ENCODE assay signal across 1 cellular context in the genomic region with DNA sequence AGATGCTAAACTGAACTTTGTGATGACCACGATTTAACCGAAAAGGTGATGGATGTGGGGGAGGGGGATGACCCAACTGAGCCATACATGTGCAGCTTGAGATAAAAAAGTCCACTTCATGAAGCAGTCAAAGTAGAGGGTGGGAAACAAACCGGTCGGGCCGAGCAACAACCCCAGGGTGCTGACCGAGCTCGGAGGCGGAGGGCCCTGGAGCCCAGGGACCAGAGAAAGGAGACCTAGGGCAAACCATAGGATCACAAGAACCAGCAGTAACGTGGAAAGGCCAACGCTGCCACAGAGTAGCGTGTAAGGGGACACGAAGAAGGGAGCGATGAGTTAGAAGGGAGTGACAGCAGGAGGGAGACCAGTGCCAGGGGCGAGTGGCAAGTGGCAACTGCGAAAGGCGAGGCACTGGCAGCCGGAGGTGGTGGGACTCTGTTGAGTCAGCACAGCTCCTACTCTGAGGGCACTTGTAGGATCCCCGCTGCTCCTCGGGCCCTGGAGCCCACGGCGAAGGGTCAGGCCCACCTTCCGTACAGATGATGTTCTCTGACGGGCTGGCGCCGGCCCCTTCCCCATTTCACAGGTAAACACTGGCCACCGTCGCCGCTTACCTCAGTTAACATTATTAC.
TF ChIP-seq lines count a peak whose summit lies in the region.

No MANE protein-coding gene starts in this region.

TF ChIP-seq in K562, 482 proteins besides CTCF, POLR2A, EP300 and RAD21 (continued from another document and continues in another):
- TF ChIP-seq JUNB (CRISPR knock-in tag; conservative IDR thresholded peaks at IDR 0.05) (no peak), NUFIP1 (IDR thresholded peaks at IDR 0.05; ENCODE audit: partially characterized antibody) (no peak), SMAD3 (CRISPR knock-in tag; conservative IDR thresholded peaks at IDR 0.05) (no peak), TCF7 (IDR thresholded peaks at IDR 0.05; ENCODE audit: borderline replicate concordance) (no peak), RFX1 (IDR thresholded peaks at IDR 0.05) (no peak), ZNF12 (CRISPR knock-in tag; IDR thresholded peaks at IDR 0.05) (no peak), HDGF (IDR thresholded peaks at IDR 0.05) (no peak), ZNF830 (CRISPR knock-in tag; IDR thresholded peaks at IDR 0.05) (no peak), NFE2 (IDR thresholded peaks at IDR 0.05; ENCODE audit: low read depth) (no peak), NFIX (CRISPR knock-in tag; IDR thresholded peaks at IDR 0.05; ENCODE audit: low read depth) (no peak), ZC3H8 (IDR thresholded peaks at IDR 0.05) (no peak), NR1H2 (CRISPR knock-in tag; IDR thresholded peaks at IDR 0.05) (no peak), CBX3 (IDR thresholded peaks at IDR 0.05; ENCODE audit: borderline replicate concordance in 1 of 2, low read length in 2 of 2) (0 out of 3 replicates have a peak, but pooled peaks of 1 of the 2 experiments have one; percentile 19), KAT8 (IDR thresholded peaks at IDR 0.05; ENCODE audit: low read depth) (no peak), HOXB6 (CRISPR knock-in tag; IDR thresholded peaks at IDR 0.05; ENCODE audit: borderline replicate concordance) (no peak), SAFB2 (IDR thresholded peaks at IDR 0.05; ENCODE audit: borderline replicate concordance, low read depth, low read length, severe bottlenecking) (no peak), MEF2A (IDR thresholded peaks at IDR 0.05; ENCODE audit: control insufficient read depth, low read depth, low read length) (no peak), ZNF586 (CRISPR knock-in tag; conservative IDR thresholded peaks at IDR 0.05) (no peak), PHF8 (IDR thresholded peaks at IDR 0.05; ENCODE audit: borderline replicate concordance, low read length) (no peak), TAL1 (IDR thresholded peaks at IDR 0.05) (peak; percentile 56; the same call in 1 of the 2 replicates), CCNT2 (IDR thresholded peaks at IDR 0.05; ENCODE audit: borderline replicate concordance, extremely low read depth, insufficient read length, low read depth, low read length) (no peak), RHOXF2B (CRISPR knock-in tag; conservative IDR thresholded peaks at IDR 0.05) (no peak), SAP30 (IDR thresholded peaks at IDR 0.05; ENCODE audit: borderline replicate concordance, insufficient read depth, low read depth, low read length, poor library complexity, severe bottlenecking) (no peak)
- TF ChIP-seq, protein P1, sequence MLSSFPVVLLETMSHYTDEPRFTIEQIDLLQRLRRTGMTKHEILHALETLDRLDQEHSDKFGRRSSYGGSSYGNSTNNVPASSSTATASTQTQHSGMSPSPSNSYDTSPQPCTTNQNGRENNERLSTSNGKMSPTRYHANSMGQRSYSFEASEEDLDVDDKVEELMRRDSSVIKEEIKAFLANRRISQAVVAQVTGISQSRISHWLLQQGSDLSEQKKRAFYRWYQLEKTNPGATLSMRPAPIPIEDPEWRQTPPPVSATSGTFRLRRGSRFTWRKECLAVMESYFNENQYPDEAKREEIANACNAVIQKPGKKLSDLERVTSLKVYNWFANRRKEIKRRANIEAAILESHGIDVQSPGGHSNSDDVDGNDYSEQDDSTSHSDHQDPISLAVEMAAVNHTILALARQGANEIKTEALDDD (IDR thresholded peaks at IDR 0.05), result no peak; the same call in 1 of the 2 replicates
- TF ChIP-seq, protein P2, sequence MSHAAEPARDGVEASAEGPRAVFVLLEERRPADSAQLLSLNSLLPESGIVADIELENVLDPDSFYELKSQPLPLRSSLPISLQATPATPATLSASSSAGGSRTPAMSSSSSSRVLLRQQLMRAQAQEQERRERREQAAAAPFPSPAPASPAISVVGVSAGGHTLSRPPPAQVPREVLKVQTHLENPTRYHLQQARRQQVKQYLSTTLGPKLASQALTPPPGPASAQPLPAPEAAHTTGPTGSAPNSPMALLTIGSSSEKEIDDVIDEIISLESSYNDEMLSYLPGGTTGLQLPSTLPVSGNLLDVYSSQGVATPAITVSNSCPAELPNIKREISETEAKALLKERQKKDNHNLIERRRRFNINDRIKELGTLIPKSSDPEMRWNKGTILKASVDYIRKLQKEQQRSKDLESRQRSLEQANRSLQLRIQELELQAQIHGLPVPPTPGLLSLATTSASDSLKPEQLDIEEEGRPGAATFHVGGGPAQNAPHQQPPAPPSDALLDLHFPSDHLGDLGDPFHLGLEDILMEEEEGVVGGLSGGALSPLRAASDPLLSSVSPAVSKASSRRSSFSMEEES (CRISPR knock-in tag; IDR thresholded peaks at IDR 0.05), result no peak
- TF ChIP-seq, protein P3, sequence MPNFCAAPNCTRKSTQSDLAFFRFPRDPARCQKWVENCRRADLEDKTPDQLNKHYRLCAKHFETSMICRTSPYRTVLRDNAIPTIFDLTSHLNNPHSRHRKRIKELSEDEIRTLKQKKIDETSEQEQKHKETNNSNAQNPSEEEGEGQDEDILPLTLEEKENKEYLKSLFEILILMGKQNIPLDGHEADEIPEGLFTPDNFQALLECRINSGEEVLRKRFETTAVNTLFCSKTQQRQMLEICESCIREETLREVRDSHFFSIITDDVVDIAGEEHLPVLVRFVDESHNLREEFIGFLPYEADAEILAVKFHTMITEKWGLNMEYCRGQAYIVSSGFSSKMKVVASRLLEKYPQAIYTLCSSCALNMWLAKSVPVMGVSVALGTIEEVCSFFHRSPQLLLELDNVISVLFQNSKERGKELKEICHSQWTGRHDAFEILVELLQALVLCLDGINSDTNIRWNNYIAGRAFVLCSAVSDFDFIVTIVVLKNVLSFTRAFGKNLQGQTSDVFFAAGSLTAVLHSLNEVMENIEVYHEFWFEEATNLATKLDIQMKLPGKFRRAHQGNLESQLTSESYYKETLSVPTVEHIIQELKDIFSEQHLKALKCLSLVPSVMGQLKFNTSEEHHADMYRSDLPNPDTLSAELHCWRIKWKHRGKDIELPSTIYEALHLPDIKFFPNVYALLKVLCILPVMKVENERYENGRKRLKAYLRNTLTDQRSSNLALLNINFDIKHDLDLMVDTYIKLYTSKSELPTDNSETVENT (CRISPR knock-in tag; IDR thresholded peaks at IDR 0.05), result no peak
- TF ChIP-seq, protein P4, sequence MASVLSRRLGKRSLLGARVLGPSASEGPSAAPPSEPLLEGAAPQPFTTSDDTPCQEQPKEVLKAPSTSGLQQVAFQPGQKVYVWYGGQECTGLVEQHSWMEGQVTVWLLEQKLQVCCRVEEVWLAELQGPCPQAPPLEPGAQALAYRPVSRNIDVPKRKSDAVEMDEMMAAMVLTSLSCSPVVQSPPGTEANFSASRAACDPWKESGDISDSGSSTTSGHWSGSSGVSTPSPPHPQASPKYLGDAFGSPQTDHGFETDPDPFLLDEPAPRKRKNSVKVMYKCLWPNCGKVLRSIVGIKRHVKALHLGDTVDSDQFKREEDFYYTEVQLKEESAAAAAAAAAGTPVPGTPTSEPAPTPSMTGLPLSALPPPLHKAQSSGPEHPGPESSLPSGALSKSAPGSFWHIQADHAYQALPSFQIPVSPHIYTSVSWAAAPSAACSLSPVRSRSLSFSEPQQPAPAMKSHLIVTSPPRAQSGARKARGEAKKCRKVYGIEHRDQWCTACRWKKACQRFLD (CRISPR knock-in tag; IDR thresholded peaks at IDR 0.05), result peak; percentile 26; the same call in 1 of the 2 replicates
- TF ChIP-seq, protein P5, sequence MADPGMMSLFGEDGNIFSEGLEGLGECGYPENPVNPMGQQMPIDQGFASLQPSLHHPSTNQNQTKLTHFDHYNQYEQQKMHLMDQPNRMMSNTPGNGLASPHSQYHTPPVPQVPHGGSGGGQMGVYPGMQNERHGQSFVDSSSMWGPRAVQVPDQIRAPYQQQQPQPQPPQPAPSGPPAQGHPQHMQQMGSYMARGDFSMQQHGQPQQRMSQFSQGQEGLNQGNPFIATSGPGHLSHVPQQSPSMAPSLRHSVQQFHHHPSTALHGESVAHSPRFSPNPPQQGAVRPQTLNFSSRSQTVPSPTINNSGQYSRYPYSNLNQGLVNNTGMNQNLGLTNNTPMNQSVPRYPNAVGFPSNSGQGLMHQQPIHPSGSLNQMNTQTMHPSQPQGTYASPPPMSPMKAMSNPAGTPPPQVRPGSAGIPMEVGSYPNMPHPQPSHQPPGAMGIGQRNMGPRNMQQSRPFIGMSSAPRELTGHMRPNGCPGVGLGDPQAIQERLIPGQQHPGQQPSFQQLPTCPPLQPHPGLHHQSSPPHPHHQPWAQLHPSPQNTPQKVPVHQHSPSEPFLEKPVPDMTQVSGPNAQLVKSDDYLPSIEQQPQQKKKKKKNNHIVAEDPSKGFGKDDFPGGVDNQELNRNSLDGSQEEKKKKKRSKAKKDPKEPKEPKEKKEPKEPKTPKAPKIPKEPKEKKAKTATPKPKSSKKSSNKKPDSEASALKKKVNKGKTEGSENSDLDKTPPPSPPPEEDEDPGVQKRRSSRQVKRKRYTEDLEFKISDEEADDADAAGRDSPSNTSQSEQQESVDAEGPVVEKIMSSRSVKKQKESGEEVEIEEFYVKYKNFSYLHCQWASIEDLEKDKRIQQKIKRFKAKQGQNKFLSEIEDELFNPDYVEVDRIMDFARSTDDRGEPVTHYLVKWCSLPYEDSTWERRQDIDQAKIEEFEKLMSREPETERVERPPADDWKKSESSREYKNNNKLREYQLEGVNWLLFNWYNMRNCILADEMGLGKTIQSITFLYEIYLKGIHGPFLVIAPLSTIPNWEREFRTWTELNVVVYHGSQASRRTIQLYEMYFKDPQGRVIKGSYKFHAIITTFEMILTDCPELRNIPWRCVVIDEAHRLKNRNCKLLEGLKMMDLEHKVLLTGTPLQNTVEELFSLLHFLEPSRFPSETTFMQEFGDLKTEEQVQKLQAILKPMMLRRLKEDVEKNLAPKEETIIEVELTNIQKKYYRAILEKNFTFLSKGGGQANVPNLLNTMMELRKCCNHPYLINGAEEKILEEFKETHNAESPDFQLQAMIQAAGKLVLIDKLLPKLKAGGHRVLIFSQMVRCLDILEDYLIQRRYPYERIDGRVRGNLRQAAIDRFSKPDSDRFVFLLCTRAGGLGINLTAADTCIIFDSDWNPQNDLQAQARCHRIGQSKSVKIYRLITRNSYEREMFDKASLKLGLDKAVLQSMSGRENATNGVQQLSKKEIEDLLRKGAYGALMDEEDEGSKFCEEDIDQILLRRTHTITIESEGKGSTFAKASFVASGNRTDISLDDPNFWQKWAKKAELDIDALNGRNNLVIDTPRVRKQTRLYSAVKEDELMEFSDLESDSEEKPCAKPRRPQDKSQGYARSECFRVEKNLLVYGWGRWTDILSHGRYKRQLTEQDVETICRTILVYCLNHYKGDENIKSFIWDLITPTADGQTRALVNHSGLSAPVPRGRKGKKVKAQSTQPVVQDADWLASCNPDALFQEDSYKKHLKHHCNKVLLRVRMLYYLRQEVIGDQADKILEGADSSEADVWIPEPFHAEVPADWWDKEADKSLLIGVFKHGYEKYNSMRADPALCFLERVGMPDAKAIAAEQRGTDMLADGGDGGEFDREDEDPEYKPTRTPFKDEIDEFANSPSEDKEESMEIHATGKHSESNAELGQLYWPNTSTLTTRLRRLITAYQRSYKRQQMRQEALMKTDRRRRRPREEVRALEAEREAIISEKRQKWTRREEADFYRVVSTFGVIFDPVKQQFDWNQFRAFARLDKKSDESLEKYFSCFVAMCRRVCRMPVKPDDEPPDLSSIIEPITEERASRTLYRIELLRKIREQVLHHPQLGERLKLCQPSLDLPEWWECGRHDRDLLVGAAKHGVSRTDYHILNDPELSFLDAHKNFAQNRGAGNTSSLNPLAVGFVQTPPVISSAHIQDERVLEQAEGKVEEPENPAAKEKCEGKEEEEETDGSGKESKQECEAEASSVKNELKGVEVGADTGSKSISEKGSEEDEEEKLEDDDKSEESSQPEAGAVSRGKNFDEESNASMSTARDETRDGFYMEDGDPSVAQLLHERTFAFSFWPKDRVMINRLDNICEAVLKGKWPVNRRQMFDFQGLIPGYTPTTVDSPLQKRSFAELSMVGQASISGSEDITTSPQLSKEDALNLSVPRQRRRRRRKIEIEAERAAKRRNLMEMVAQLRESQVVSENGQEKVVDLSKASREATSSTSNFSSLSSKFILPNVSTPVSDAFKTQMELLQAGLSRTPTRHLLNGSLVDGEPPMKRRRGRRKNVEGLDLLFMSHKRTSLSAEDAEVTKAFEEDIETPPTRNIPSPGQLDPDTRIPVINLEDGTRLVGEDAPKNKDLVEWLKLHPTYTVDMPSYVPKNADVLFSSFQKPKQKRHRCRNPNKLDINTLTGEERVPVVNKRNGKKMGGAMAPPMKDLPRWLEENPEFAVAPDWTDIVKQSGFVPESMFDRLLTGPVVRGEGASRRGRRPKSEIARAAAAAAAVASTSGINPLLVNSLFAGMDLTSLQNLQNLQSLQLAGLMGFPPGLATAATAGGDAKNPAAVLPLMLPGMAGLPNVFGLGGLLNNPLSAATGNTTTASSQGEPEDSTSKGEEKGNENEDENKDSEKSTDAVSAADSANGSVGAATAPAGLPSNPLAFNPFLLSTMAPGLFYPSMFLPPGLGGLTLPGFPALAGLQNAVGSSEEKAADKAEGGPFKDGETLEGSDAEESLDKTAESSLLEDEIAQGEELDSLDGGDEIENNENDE (IDR thresholded peaks at IDR 0.05; ENCODE audit: low read depth, low read length), result no peak
- TF ChIP-seq, protein P6, sequence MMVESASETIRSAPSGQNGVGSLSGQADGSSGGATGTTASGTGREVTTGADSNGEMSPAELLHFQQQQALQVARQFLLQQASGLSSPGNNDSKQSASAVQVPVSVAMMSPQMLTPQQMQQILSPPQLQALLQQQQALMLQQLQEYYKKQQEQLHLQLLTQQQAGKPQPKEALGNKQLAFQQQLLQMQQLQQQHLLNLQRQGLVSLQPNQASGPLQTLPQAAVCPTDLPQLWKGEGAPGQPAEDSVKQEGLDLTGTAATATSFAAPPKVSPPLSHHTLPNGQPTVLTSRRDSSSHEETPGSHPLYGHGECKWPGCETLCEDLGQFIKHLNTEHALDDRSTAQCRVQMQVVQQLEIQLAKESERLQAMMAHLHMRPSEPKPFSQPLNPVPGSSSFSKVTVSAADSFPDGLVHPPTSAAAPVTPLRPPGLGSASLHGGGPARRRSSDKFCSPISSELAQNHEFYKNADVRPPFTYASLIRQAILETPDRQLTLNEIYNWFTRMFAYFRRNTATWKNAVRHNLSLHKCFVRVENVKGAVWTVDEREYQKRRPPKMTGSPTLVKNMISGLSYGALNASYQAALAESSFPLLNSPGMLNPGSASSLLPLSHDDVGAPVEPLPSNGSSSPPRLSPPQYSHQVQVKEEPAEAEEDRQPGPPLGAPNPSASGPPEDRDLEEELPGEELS (CRISPR knock-in tag; IDR thresholded peaks at IDR 0.05; ENCODE audit: borderline replicate concordance), result 0 out of 2 replicates have a peak, but pooled peaks have one; percentile 57
- TF ChIP-seq, protein P7, sequence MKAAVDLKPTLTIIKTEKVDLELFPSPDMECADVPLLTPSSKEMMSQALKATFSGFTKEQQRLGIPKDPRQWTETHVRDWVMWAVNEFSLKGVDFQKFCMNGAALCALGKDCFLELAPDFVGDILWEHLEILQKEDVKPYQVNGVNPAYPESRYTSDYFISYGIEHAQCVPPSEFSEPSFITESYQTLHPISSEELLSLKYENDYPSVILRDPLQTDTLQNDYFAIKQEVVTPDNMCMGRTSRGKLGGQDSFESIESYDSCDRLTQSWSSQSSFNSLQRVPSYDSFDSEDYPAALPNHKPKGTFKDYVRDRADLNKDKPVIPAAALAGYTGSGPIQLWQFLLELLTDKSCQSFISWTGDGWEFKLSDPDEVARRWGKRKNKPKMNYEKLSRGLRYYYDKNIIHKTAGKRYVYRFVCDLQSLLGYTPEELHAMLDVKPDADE (conservative IDR thresholded peaks at IDR 0.05; ENCODE audit: control insufficient read depth, low read depth, low read length), result no peak
